In genomic region chr16:27429330-27429871, GRCh38 we compare ENCODE assay signal across 16 cellular contexts. TPM values are rescaled to one million over a fixed set of nuclear protein-coding genes. Genes with fewer than 3 reads are reported as not detected.
DNase-seq lines count a peak whose midpoint lies in the region; ATAC-seq, FAIRE-seq and TF ChIP-seq lines count a peak whose summit lies in the region.
"Had no signal": no experiment of that assay in that cellular context is flagged by ENCODE, and none has a peak within 500 bp of the region (broad histone marks: within the 10 kb centered on the region; RNA-seq: fewer than 3 reads in every experiment).

No MANE protein-coding gene starts in this region.

- H3K9me3 ChIP-seq in HepG2 (ENCODE audit: low read length), result no peaks in the 10 kb centered on the region
- no peaks in the 10 kb centered on the region for H3K9me3 ChIP-seq in testis
- H3K9me3 ChIP-seq in transverse colon, result no peaks in the 10 kb centered on the region
- H3K9me3 ChIP-seq: left ventricle myocardium inferior had no signal

- H3K9ac ChIP-seq in HepG2 (ENCODE audit: insufficient read depth, low read depth, low read length), result no peak overlapping the region
- H3K9ac ChIP-seq: GM23248 had no signal

- TF ChIP-seq CTCF in HepG2 (CRISPR knock-in tag; IDR thresholded peaks at IDR 0.05) (no peak), testis (IDR thresholded peaks at IDR 0.05) (no peak), transverse colon (IDR thresholded peaks at IDR 0.05) (no peak)

- intact Hi-C loops in HepG2 (cut with micrococcal nuclease; ENCODE audit: unreplicated experiment), result no loop called here
- intact Hi-C loops in testis (cut with DNase I; ENCODE audit: low total_unique reads), result no loop called here
- intact Hi-C loops in transverse colon (cut with DNase I; ENCODE audit: low total_unique reads), result no loop called here

- TF ChIP-seq RAD21 in HepG2 (CRISPR knock-in tag; IDR thresholded peaks at IDR 0.05), result no peak

- DNase-seq in activated effector memory CD4-positive, alpha-beta T cell treated with anti-CD3 and anti-CD28 coated beads, Interleukin-2, amount 50 U/mL, for 16 hours, result peak; percentile 13
- no peak for DNase-seq in activated effector memory CD4-positive, alpha-beta T cell treated with Interleukin-2 at 50 U/mL for 16 hours
- peak; percentile 47 for DNase-seq in activated CD8-positive, alpha-beta memory T cell treated with anti-CD3 and anti-CD28 coated beads, Interleukin-2, amount 50 U/mL, for 48 hours
- no peak for DNase-seq in HepG2 (ENCODE audit: low spot score)
- peak; percentile 6 for DNase-seq in testis
- DNase-seq in NCI-H2107 treated with DMSO at 0.1 percent for 48 hours (lab: John Stamatoyannopoulos, UW; ENCODE audit: unreplicated experiment), result no peak
- DNase-seq in transverse colon, result no peak
- no peak for DNase-seq in hepatic stellate cell (ENCODE audit: low spot score)
- DNase-seq: foreskin keratinocyte; GM23248; left ventricle myocardium inferior; NCI-H1436 treated with DMSO at 0.1 percent for 48 hours; NCI-H446 treated with DMSO at 0.1 percent for 48 hours; PC-9; stimulated activated CD4-positive, alpha-beta T cell treated with anti-CD3 and anti-CD28 coated beads, Interleukin-15, amount 100 ng/mL, for 24 hours; WERI-Rb-1 had no signal

- H3K4me1 ChIP-seq in HepG2 (ENCODE audit: insufficient read depth, low read length), result 0 out of 2 replicates have a peak, but pooled peaks cover 10% of the 10 kb centered on the region
- H3K4me1 ChIP-seq in testis, result no peaks in the 10 kb centered on the region
- H3K4me1 ChIP-seq in transverse colon, result no peaks in the 10 kb centered on the region
- H3K4me1 ChIP-seq: foreskin keratinocyte, left ventricle myocardium inferior had no signal

- no peak overlapping the region for H2AFZ ChIP-seq in HepG2 (ENCODE audit: low read length)
- H2AFZ ChIP-seq: GM23248, PC-9 had no signal

- in situ Hi-C loops in HepG2 (cut with HindIII; ENCODE audit: extremely low pct_ligation_motif_present, low pct_unique_long_range_greater_than_20kb), result no loop called here
- in situ Hi-C loops in transverse colon (cut with MboI; ENCODE audit: low pct_ligation_motif_present in 1 of 4, low pct_unique_long_range_greater_than_20kb in 1 of 4, low sequenced_read_pairs in 3 of 4), result no loop called here

- H3K4me2 ChIP-seq in HepG2 (ENCODE audit: low read depth, low read length), result no peak overlapping the region
- H3K4me2 ChIP-seq: PC-9 had no signal

- no peak for ATAC-seq in HepG2
- ATAC-seq: foreskin keratinocyte had no signal

- TF ChIP-seq EP300 in HepG2 (IDR thresholded peaks at IDR 0.05; ENCODE audit: low read depth in 2 of 2, low read length in 2 of 2), result no peak
- no peak for TF ChIP-seq EP300 in HepG2 (CRISPR knock-in tag; IDR thresholded peaks at IDR 0.05; ENCODE audit: borderline replicate concordance)
- no peak for TF ChIP-seq EP300 in transverse colon (IDR thresholded peaks at IDR 0.05; ENCODE audit: low read depth)

- H3K79me2 ChIP-seq in HepG2 (ENCODE audit: insufficient read depth, low read length), result no peaks in the 10 kb centered on the region

- H3K27ac ChIP-seq in HepG2 (ENCODE audit: extremely low read length, insufficient read depth, low read length), result no peak overlapping the region
- H3K27ac ChIP-seq in testis, result no peak overlapping the region
- H3K27ac ChIP-seq in transverse colon, result no peak overlapping the region
- H3K27ac ChIP-seq: foreskin keratinocyte, GM23248, left ventricle myocardium inferior, PC-9, WERI-Rb-1 had no signal

- no peaks in the 10 kb centered on the region for H3K36me3 ChIP-seq in HepG2 (replicated peaks in 1 of 2; ENCODE audit: control insufficient read depth in 1 of 2, insufficient read depth in 2 of 2, low read length in 2 of 2)
- H3K36me3 ChIP-seq in testis (ENCODE audit: low read depth, missing control alignments), result no peaks in the 10 kb centered on the region
- H3K36me3 ChIP-seq in transverse colon, result no peaks in the 10 kb centered on the region
- H3K36me3 ChIP-seq: left ventricle myocardium inferior, WERI-Rb-1 had no signal

- H4K20me1 ChIP-seq in HepG2 (ENCODE audit: insufficient read depth, low read length), result no peaks in the 10 kb centered on the region

- WGBS in HepG2 (ENCODE audit: low lambda C conversion rate), result 30% methylated on average over 11 of the region's 11 CpGs
- WGBS in testis, 2 donors, result 82 to 90% methylated on average over 11 of the region's 11 CpGs
- 78 to 90% methylated on average over 2 to 11 of the region's 11 CpGs for WGBS in transverse colon (ENCODE audit: low coverage in 1 of 2), 2 donors

- no peak for FAIRE-seq in HepG2 (lab: Jason Lieb, UNC)

- no peak overlapping the region for H3K4me3 ChIP-seq in HepG2 (replicated peaks in 1 of 3; ENCODE audit: insufficient read depth in 1 of 3, low read depth in 2 of 3, low read length in 3 of 3)
- no peak overlapping the region for H3K4me3 ChIP-seq in testis
- H3K4me3 ChIP-seq in transverse colon, result no peak overlapping the region
- H3K4me3 ChIP-seq: GM23248, left ventricle myocardium inferior, PC-9 had no signal

- no TSS peak for BruUV-seq in HepG2 (replicated peaks; lab: Mats Ljungman, UMichigan)

- CTCF ChIA-PET in HepG2 (lab: Yijun Ruan, JAX; ENCODE audit: low intra/inter-chr PET ratio, low total read pairs), result no interaction called here

- POLR2A ChIA-PET in HepG2 (lab: Yijun Ruan, JAX), result no interaction called here

- TF ChIP-seq POLR2A in HepG2 (IDR thresholded peaks at IDR 0.05; ENCODE audit: insufficient read depth in 1 of 2, low read depth in 2 of 2, low read length in 2 of 2), result no peak
- TF ChIP-seq POLR2A in testis (IDR thresholded peaks at IDR 0.05), result no peak
- TF ChIP-seq POLR2A in transverse colon (IDR thresholded peaks at IDR 0.05), result no peak

- H3K27me3 ChIP-seq in HepG2 (ENCODE audit: control insufficient read depth in 1 of 2, insufficient read depth in 2 of 2, low read length in 2 of 2), result peaks cover 0 to 13% of the 10 kb centered on the region in 2 experiments; a peak in 3 of 5 replicates
- no peaks in the 10 kb centered on the region for H3K27me3 ChIP-seq in testis
- H3K27me3 ChIP-seq in transverse colon, result no peaks in the 10 kb centered on the region
- H3K27me3 ChIP-seq: foreskin keratinocyte had no signal

TF ChIP-seq in HepG2, 621 proteins besides CTCF, POLR2A, EP300 and RAD21 (continues in another document):
- TF ChIP-seq BCLAF1 (IDR thresholded peaks at IDR 0.05) (no peak), SOX5 (CRISPR knock-in tag; IDR thresholded peaks at IDR 0.05; ENCODE audit: borderline replicate concordance) (no peak), SNRNP70 (IDR thresholded peaks at IDR 0.05; ENCODE audit: low read depth, low read length) (no peak), KAT7 (CRISPR knock-in tag; IDR thresholded peaks at IDR 0.05; ENCODE audit: borderline replicate concordance) (no peak), FOXM1 (CRISPR knock-in tag; IDR thresholded peaks at IDR 0.05) (no peak), ZNF121 (CRISPR knock-in tag; IDR thresholded peaks at IDR 0.05) (peak; percentile 70; the same call in 1 of the 2 replicates), SRSF1 (optimal IDR thresholded peaks at IDR 0.05; ENCODE audit: low read depth, low read length) (no peak)

RNA-seq across cellular contexts. Expression of gene IL21R, which starts 27.4 kb away (rescaled TPM):
- 0.17 and 0.64 TPM in 2 replicates for total RNA-seq in HepG2 (2016; rRNA removed; fragmentation: Illumina TruSeq; extraction: Trizol)
- total RNA-seq in HepG2 (2016; cell fraction: cytosol; rRNA removed; fragmentation: Illumina TruSeq; extraction: Trizol; ENCODE audit: low read depth), result not detected in 2 replicates
- 0.22 and 0.43 TPM in 2 replicates for total RNA-seq in HepG2 (2016; cell fraction: insoluble cytoplasmic fraction; rRNA removed; fragmentation: Illumina TruSeq; extraction: Trizol)
- total RNA-seq in HepG2 (2016; cell fraction: membrane; rRNA removed; fragmentation: Illumina TruSeq; extraction: Trizol), result 0.22 and 0.45 TPM in 2 replicates
- 0.28 and 0.40 TPM in 2 replicates for total RNA-seq in HepG2 (2016; cell fraction: nucleus; rRNA removed; fragmentation: Illumina TruSeq; extraction: Trizol)
- polyA plus RNA-seq in HepG2 (2011; rRNA removed), result 0.49 and 1.6 TPM in 2 replicates
- polyA plus RNA-seq in HepG2 (2011; cell fraction: cytosol; rRNA removed), result 0.62 and 1.4 TPM in 2 replicates
- polyA plus RNA-seq in HepG2 (2011; cell fraction: nucleus; rRNA removed), result 0.34 and 1.6 TPM in 2 replicates
- polyA plus RNA-seq in HepG2 (2012), result 1.1 and 2.8 TPM in 2 replicates
- 0.07 and 0.09 TPM in 2 replicates for polyA plus RNA-seq in HepG2 (2016; cell fraction: cytosol; fragmentation: Illumina TruSeq; extraction: Trizol; ENCODE audit: low read depth)
- 0.14 and 0.21 TPM in 2 replicates for polyA plus RNA-seq in HepG2 (2016; cell fraction: insoluble cytoplasmic fraction; fragmentation: Illumina TruSeq; extraction: Trizol; ENCODE audit: low read depth)
- polyA plus RNA-seq in HepG2 (2016; cell fraction: membrane; fragmentation: Illumina TruSeq; extraction: Trizol; ENCODE audit: low read depth), result 0.06 and 0.12 TPM in 2 replicates
- 0.35 and 0.56 TPM in 2 replicates for polyA plus RNA-seq in HepG2 (2016; cell fraction: nucleus; fragmentation: Illumina TruSeq; extraction: Trizol; ENCODE audit: insufficient read depth, low read depth)
- 0.56 and 3.1 TPM in 2 replicates for polyA minus RNA-seq in HepG2 (2011; rRNA and poly(A)+ RNA removed; ENCODE audit: low replicate concordance)
- polyA minus RNA-seq in HepG2 (2011; cell fraction: cytosol; rRNA and poly(A)+ RNA removed), result 0.88 and 1.1 TPM in 2 replicates
- polyA minus RNA-seq in HepG2 (2011; cell fraction: nucleus; rRNA and poly(A)+ RNA removed), result 0.26 and 0.87 TPM in 2 replicates
- under 1 TPM; 0.31 to 0.87 TPM for total RNA-seq in testis
- polyA plus RNA-seq in testis (ENCODE audit: insufficient read depth, low read depth, low replicate concordance), result 2.3 TPM
- 1 to 10 TPM in 1 of 4 donors, under 1 TPM in 2, not detected in 1; 0.20 to 1.1 (median 0.27) TPM for total RNA-seq in transverse colon

Comparison
In these comparisons a context has a peak if more than half of its experiments do, and no peak if none do; other contexts are left out.
1. DNase-seq: peak in activated effector memory CD4-positive, alpha-beta T cell treated with anti-CD3 and anti-CD28 coated beads, Interleukin-2, amount 50 U/mL, for 16 hours (single experiment), activated CD8-positive, alpha-beta memory T cell treated with anti-CD3 and anti-CD28 coated beads, Interleukin-2, amount 50 U/mL, for 48 hours (single experiment) and testis (single experiment); none in activated effector memory CD4-positive, alpha-beta T cell treated with Interleukin-2 at 50 U/mL for 16 hours (single experiment), HepG2 (single experiment), NCI-H2107 treated with DMSO at 0.1 percent for 48 hours (single experiment), transverse colon (single experiment) and hepatic stellate cell (single experiment).